In genomic region chr15:62415498-62415897, GRCh38 we compare ENCODE assay signal across 24 cellular contexts.
"Had no signal": no experiment of that assay in that cellular context is flagged by ENCODE, and none has a peak within 500 bp of the region (broad histone marks: within the 10 kb centered on the region; RNA-seq: fewer than 3 reads in every experiment).

No MANE protein-coding gene starts in this region.

- H3K27ac ChIP-seq: epithelial cell of prostate, gastrocnemius medialis, left lung, lower lobe of right lung, ovary, right lobe of liver, tibial artery, upper lobe of left lung had no signal

- H3K9me3 ChIP-seq: gastrocnemius medialis, left lung, lower lobe of right lung, ovary, right lobe of liver, tibial artery, upper lobe of left lung had no signal

- H3K27me3 ChIP-seq: gastrocnemius medialis, left lung, ovary, right lobe of liver, tibial artery, upper lobe of left lung had no signal

- H3K4me1 ChIP-seq: left lung, right lobe of liver, upper lobe of left lung had no signal

- ATAC-seq: esophagus mucosa; left lung; lower lobe of right lung; naive thymus-derived CD8-positive, alpha-beta T cell; right lobe of liver; stimulated activated naive CD8-positive, alpha-beta T cell treated with anti-CD3 and anti-CD28 coated beads, Interleukin-15, amount 100 ng/mL, for 72 hours had no signal

- DNase-seq: cerebellar nuclear complex; cortex of kidney; effector CD4-positive, alpha-beta T cell; foreskin fibroblast; gastrocnemius medialis; kidney; left lung; lower lobe of right lung; naive thymus-derived CD8-positive, alpha-beta T cell; occipital lobe; ovary; retina; right lobe of liver; stimulated activated CD4-positive, alpha-beta T cell treated with anti-CD3 and anti-CD28 coated beads, Interleukin-12 subunit alpha, Interleukin-12 subunit beta, amount 100 ng/mL, for 4 hours; stimulated activated CD4-positive, alpha-beta T cell treated with anti-CD3 and anti-CD28 coated beads, Interleukin-1b, Interleukin-23, amount 100 ng/mL, for 48 hours; stimulated activated CD4-positive, alpha-beta T cell treated with anti-CD3 and anti-CD28 coated beads, Interleukin-4, amount 100 ng/mL, for 1 hour; stimulated activated CD8-positive, alpha-beta memory T cell treated with anti-CD3 and anti-CD28 coated beads, Interleukin-4, amount 100 ng/mL, for 48 hours; stimulated activated naive CD4-positive, alpha-beta T cell; stimulated activated naive CD8-positive, alpha-beta T cell treated with anti-CD3 and anti-CD28 coated beads, Interleukin-15, amount 100 ng/mL, for 72 hours; tibial artery; upper lobe of left lung had no signal

- H3K36me3 ChIP-seq: gastrocnemius medialis, left lung, lower lobe of right lung, ovary, right lobe of liver, tibial artery, upper lobe of left lung had no signal

- H3K4me3 ChIP-seq: gastrocnemius medialis, left lung, lower lobe of right lung, ovary, right lobe of liver, smooth muscle cell, tibial artery, upper lobe of left lung had no signal
